ENCODE assay signal across 29 cellular contexts in the genomic region with DNA sequence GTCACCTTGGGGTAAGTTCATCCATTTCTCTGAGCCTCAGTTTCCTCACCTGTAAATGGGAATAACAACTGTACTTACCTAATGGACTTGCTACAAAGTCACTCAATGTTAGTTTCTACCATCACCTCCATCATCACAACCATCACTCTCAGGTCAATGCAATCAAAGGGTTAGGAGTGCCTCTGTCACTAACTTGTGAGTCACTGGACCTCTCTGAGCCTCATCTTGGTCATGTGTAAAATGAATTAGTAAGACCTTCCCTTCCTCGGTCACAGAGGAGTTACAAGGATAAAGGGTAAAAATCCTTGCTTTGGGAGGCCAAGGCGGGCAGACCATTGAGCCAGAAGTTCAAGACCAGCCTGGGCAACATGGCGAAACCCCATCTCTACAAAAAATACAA. TPM values are rescaled to one million over a fixed set of nuclear protein-coding genes. Genes with fewer than 3 reads are reported as not detected.
"Had no signal": no experiment of that assay in that cellular context is flagged by ENCODE, and none has a peak within 500 bp of the region (broad histone marks: within the 10 kb centered on the region; RNA-seq: fewer than 3 reads in every experiment).

No MANE protein-coding gene starts in this region.

- FAIRE-seq: TTC549 had no signal

- ATAC-seq: activated T-helper 17 cell treated with anti-CD3 and anti-CD28 coated beads, Interleukin-2, amount 50 U/mL, for 72 hours; Right ventricle myocardium inferior; T-cell had no signal

- H3K36me3 Mint-ChIP-seq: activated CD4-positive, alpha-beta memory T cell treated with anti-CD3 and anti-CD28 coated beads for 36 hours; activated naive CD8-positive, alpha-beta T cell; IgD-negative memory B cell; T-cell had no signal

- DNase-seq: activated CD4-positive, alpha-beta memory T cell treated with anti-CD3 and anti-CD28 coated beads for 36 hours; activated CD4-positive, alpha-beta T cell treated with anti-CD3 and anti-CD28 coated beads, Interleukin-2, amount 10 ng/mL, durations not matched to agents 7 days and 5 days; activated CD4-positive, CD25-positive, alpha-beta regulatory T cell; activated CD8-positive, alpha-beta memory T cell treated with anti-CD3 and anti-CD28 coated beads for 24 hours; activated gamma-delta T cell; activated naive CD4-positive, alpha-beta T cell treated with anti-CD3 and anti-CD28 coated beads for 36 hours; activated T-cell treated with anti-CD3 and anti-CD28 coated beads, Interleukin-2, amount 50 U/mL, for 48 hours; brain microvascular endothelial cell; KG1; NCI-H1092 treated with DMSO at 0.1 percent for 48 hours; NCI-H1417 treated with DMSO at 0.1 percent for 48 hours; NCI-H1694 treated with DMSO at 0.1 percent for 48 hours; NCI-H2029 treated with DMSO at 0.1 percent for 48 hours; NCI-H446; NCI-H524; PC-9; RPMI8226; T-cell; T-helper 2 cell; T1000 had no signal

- H3K27me3 ChIP-seq: brain microvascular endothelial cell had no signal

- H3K4me3 ChIP-seq: PC-9, SK-N-MC had no signal

- H3K27me3 Mint-ChIP-seq: activated CD4-positive, alpha-beta T cell treated with anti-CD3 and anti-CD28 coated beads, Interleukin-2, amount 10 ng/mL, durations not matched to agents 7 days and 5 days; activated naive CD8-positive, alpha-beta T cell had no signal

- H3K9me3 Mint-ChIP-seq: activated CD4-positive, alpha-beta memory T cell treated with anti-CD3 and anti-CD28 coated beads for 36 hours; activated CD4-positive, alpha-beta T cell treated with anti-CD3 and anti-CD28 coated beads, Interleukin-2, amount 10 ng/mL, durations not matched to agents 7 days and 5 days; activated naive CD4-positive, alpha-beta T cell treated with anti-CD3 and anti-CD28 coated beads for 36 hours; activated T-helper 17 cell treated with anti-CD3 and anti-CD28 coated beads, Interleukin-2, amount 50 U/mL, for 72 hours; IgD-negative memory B cell; T-cell had no signal

- H3K27ac Mint-ChIP-seq: activated CD4-positive, alpha-beta memory T cell treated with anti-CD3 and anti-CD28 coated beads for 36 hours; activated CD4-positive, alpha-beta T cell treated with anti-CD3 and anti-CD28 coated beads, Interleukin-2, amount 10 ng/mL, durations not matched to agents 7 days and 5 days; activated naive CD4-positive, alpha-beta T cell treated with anti-CD3 and anti-CD28 coated beads for 36 hours; activated naive CD8-positive, alpha-beta T cell; activated T-helper 17 cell treated with anti-CD3 and anti-CD28 coated beads, Interleukin-2, amount 50 U/mL, for 72 hours; IgD-negative memory B cell; T-cell had no signal

- H3K36me3 ChIP-seq: brain microvascular endothelial cell had no signal

- H3K4me3 Mint-ChIP-seq: activated CD4-positive, alpha-beta memory T cell treated with anti-CD3 and anti-CD28 coated beads for 36 hours; activated CD4-positive, alpha-beta T cell treated with anti-CD3 and anti-CD28 coated beads, Interleukin-2, amount 10 ng/mL, durations not matched to agents 7 days and 5 days; activated naive CD4-positive, alpha-beta T cell treated with anti-CD3 and anti-CD28 coated beads for 36 hours; activated naive CD8-positive, alpha-beta T cell; activated T-helper 17 cell treated with anti-CD3 and anti-CD28 coated beads, Interleukin-2, amount 50 U/mL, for 72 hours; IgD-negative memory B cell; T-cell had no signal

- H3K4me1 Mint-ChIP-seq: activated CD4-positive, alpha-beta T cell treated with anti-CD3 and anti-CD28 coated beads, Interleukin-2, amount 10 ng/mL, durations not matched to agents 7 days and 5 days; activated T-helper 17 cell treated with anti-CD3 and anti-CD28 coated beads, Interleukin-2, amount 50 U/mL, for 72 hours; IgD-negative memory B cell; T-cell had no signal

RNA-seq across cellular contexts. Expression of a gene that starts 12.8 kb away (rescaled TPM):
- total RNA-seq: activated CD4-positive, alpha-beta memory T cell treated with anti-CD3 and anti-CD28 coated beads for 36 hours; activated CD4-positive, alpha-beta T cell treated with anti-CD3 and anti-CD28 coated beads, Interleukin-2, amount 10 ng/mL, durations not matched to agents 7 days and 5 days; activated naive CD4-positive, alpha-beta T cell treated with anti-CD3 and anti-CD28 coated beads for 36 hours; cardiac septum; LHCN-M2; MCF 10A; T-cell had no signal
